ENCODE assay signal across 1 cellular context in the genomic region with DNA sequence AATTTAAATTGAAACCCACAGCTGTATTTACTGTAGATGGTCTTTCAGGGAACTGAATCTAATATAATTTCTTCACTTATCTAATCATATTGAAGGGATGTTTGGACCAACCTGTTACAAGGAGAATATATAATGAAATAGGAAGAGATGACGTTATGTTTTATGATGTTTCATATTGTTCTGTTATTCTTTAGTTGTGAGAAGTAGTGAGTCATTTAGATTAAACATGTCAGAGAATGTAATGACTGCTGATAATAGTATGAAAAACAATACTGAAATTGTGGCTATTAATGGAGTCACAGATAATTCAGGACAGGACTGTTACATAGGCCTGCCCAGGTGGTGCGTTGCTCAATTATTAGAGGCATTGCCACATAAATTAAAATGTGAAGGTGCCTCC.
TF ChIP-seq lines count a peak whose summit lies in the region.

No MANE protein-coding gene starts in this region.

TF ChIP-seq in GM12878, 131 proteins besides CTCF, POLR2A, EP300 and RAD21 (continued from another document):
- no peak for TF ChIP-seq HDAC6 (IDR thresholded peaks at IDR 0.05; ENCODE audit: unreplicated experiment)
- no peak for TF ChIP-seq PML (IDR thresholded peaks at IDR 0.05; ENCODE audit: low read length)
- TF ChIP-seq, protein P1, sequence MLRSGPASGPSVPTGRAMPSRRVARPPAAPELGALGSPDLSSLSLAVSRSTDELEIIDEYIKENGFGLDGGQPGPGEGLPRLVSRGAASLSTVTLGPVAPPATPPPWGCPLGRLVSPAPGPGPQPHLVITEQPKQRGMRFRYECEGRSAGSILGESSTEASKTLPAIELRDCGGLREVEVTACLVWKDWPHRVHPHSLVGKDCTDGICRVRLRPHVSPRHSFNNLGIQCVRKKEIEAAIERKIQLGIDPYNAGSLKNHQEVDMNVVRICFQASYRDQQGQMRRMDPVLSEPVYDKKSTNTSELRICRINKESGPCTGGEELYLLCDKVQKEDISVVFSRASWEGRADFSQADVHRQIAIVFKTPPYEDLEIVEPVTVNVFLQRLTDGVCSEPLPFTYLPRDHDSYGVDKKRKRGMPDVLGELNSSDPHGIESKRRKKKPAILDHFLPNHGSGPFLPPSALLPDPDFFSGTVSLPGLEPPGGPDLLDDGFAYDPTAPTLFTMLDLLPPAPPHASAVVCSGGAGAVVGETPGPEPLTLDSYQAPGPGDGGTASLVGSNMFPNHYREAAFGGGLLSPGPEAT (IDR thresholded peaks at IDR 0.05; ENCODE audit: low read depth), result no peak
- no peak for TF ChIP-seq HDAC2 (IDR thresholded peaks at IDR 0.05)
- no peak for TF ChIP-seq CREM (IDR thresholded peaks at IDR 0.05; ENCODE audit: low read depth)
- TF ChIP-seq, protein P2, sequence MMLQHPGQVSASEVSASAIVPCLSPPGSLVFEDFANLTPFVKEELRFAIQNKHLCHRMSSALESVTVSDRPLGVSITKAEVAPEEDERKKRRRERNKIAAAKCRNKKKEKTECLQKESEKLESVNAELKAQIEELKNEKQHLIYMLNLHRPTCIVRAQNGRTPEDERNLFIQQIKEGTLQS (IDR thresholded peaks at IDR 0.05; ENCODE audit: borderline replicate concordance, extremely low read depth, low read depth, low read length), result no peak
TF ChIP-seq in GM12878: peak in this region for 0.
